In the genomic region with DNA sequence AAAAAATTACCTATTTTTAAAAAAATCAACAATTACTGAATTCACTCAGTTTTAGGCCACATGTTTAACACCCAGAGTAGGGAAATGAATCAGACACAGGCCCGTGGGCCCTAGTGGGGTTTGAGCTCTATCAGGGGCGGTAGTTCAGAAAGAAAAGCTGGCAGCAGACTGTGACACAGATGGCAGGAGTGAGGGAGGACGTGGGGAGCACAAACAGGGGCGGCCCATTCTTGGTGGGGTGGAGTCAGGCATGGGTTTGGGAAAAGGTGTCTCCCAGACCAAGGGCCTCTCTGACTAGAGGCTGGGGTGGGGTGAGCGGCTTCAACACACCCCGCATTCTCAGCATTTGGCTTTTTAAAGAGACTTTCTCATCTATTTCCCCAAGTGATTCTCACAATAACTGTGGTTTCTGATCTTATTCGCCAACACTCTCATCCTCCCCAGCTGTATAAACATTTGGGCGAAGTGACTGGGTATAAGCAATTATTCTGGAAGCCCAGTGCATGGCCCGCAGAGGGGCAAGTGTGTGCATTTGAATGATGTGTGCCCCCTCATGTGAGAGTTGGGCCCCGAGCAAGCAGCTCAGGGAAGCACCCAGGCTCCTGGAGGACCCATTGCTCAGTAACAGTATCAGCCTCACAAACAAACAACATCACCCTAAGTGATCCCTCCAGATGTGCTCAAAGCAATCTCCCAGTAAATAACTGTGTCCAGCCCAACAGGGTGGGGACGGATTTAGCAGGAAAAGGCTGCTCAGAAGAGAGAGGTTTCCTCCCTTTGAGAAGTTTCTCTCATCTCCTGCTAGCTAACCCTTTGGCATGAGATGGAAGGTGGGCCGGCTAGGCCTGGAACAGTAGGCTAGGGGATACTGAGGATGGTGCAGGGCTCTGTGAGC, we compare ENCODE assay signal across 9 cellular contexts.
DNase-seq lines count a peak whose midpoint lies in the region; ATAC-seq and TF ChIP-seq lines count a peak whose summit lies in the region.
"Had no signal": no experiment of that assay in that cellular context is flagged by ENCODE, and none has a peak within 500 bp of the region (broad histone marks: within the 10 kb centered on the region; RNA-seq: fewer than 3 reads in every experiment).

No MANE protein-coding gene starts in this region.

- H3K4me3 Mint-ChIP-seq in activated CD8-positive, alpha-beta memory T cell treated with anti-CD3 and anti-CD28 coated beads, Interleukin-2, amount 10 ng/mL, durations not matched to agents 7 days and 5 days: no peak overlapping the region
- no peak overlapping the region for H3K4me3 Mint-ChIP-seq in effector memory CD8-positive, alpha-beta T cell

- ATAC-seq in activated CD8-positive, alpha-beta memory T cell treated with anti-CD3 and anti-CD28 coated beads, Interleukin-2, amount 10 ng/mL, durations not matched to agents 7 days and 5 days: peak; percentile 57
- peak; percentile 45 for ATAC-seq in HG03060 (IDR thresholded peaks at IDR 0.05; ENCODE audit: low read depth, unreplicated experiment)
- no peak for ATAC-seq in effector memory CD8-positive, alpha-beta T cell (replicated peaks)

- H3K9me3 ChIP-seq in esophagus squamous epithelium: no peaks in the 10 kb centered on the region
- H3K9me3 ChIP-seq: tibial nerve had no signal

- no peak overlapping the region for H3K27ac Mint-ChIP-seq in activated CD8-positive, alpha-beta memory T cell treated with anti-CD3 and anti-CD28 coated beads, Interleukin-2, amount 10 ng/mL, durations not matched to agents 7 days and 5 days
- H3K27ac Mint-ChIP-seq in effector memory CD8-positive, alpha-beta T cell: no peak overlapping the region

- no peak for TF ChIP-seq CTCF in esophagus squamous epithelium (IDR thresholded peaks at IDR 0.05)

- H3K4me1 ChIP-seq in esophagus squamous epithelium: no peaks in the 10 kb centered on the region

- no peaks in the 10 kb centered on the region for H3K9me3 Mint-ChIP-seq in activated CD8-positive, alpha-beta memory T cell treated with anti-CD3 and anti-CD28 coated beads, Interleukin-2, amount 10 ng/mL, durations not matched to agents 7 days and 5 days (ENCODE audit: low read depth)
- no peaks in the 10 kb centered on the region for H3K9me3 Mint-ChIP-seq in effector memory CD8-positive, alpha-beta T cell

- H3K27me3 Mint-ChIP-seq in activated CD8-positive, alpha-beta memory T cell treated with anti-CD3 and anti-CD28 coated beads, Interleukin-2, amount 10 ng/mL, durations not matched to agents 7 days and 5 days: peaks cover 28% of the 10 kb centered on the region
- H3K27me3 Mint-ChIP-seq in effector memory CD8-positive, alpha-beta T cell: peaks cover 21 to 44% of the 10 kb centered on the region in 2 donors

- H3K36me3 Mint-ChIP-seq in activated CD8-positive, alpha-beta memory T cell treated with anti-CD3 and anti-CD28 coated beads, Interleukin-2, amount 10 ng/mL, durations not matched to agents 7 days and 5 days: no peaks in the 10 kb centered on the region
- H3K36me3 Mint-ChIP-seq in effector memory CD8-positive, alpha-beta T cell (ENCODE audit: insufficient read depth): no peaks in the 10 kb centered on the region

- CTCF ChIA-PET in activated CD8-positive, alpha-beta memory T cell treated with anti-CD3 and anti-CD28 coated beads, Interleukin-2, amount 10 ng/mL, durations not matched to agents 7 days and 5 days (lab: Charles Lee): interaction anchor here (1.1 kb wide), 1 partner anchor 564 kb away, joined by 3 read pairs; no protein-coding TSS in a partner anchor

- DNase-seq in activated CD8-positive, alpha-beta memory T cell treated with anti-CD3 and anti-CD28 coated beads, Interleukin-2, amount 10 ng/mL, durations not matched to agents 7 days and 5 days: peak; percentile 53
- no peak for DNase-seq in activated CD8-positive, alpha-beta memory T cell treated with anti-CD3 and anti-CD28 coated beads, Interleukin-2, amount 50 U/mL, for 48 hours
- no peak for DNase-seq in esophagus squamous epithelium (lab: John Stamatoyannopoulos, UW)
- peak; percentile 11 to 19 for DNase-seq in stimulated activated CD8-positive, alpha-beta memory T cell treated with anti-CD3 and anti-CD28 coated beads, Interleukin-15, amount 100 ng/mL, for 48 hours (ENCODE audit: low read depth in 2 of 2)
- no peak for DNase-seq in DMS114 treated with DMSO at 0.1 percent for 48 hours (lab: John Stamatoyannopoulos, UW; ENCODE audit: unreplicated experiment)
- no peak for DNase-seq in activated gamma-delta T cell (lab: John Stamatoyannopoulos, UW)
- no peak for DNase-seq in effector memory CD8-positive, alpha-beta T cell

- H3K4me1 Mint-ChIP-seq in activated CD8-positive, alpha-beta memory T cell treated with anti-CD3 and anti-CD28 coated beads, Interleukin-2, amount 10 ng/mL, durations not matched to agents 7 days and 5 days: peaks cover 3% of the 10 kb centered on the region
- H3K4me1 Mint-ChIP-seq in effector memory CD8-positive, alpha-beta T cell (ENCODE audit: low read depth in 2 of 2): peaks cover 0 to 2% of the 10 kb centered on the region in 2 donors

- 74 to 78% methylated on average over 10 of the region's 12 CpGs for WGBS in esophagus squamous epithelium, 2 donors

- H3K27me3 ChIP-seq in esophagus squamous epithelium: peaks cover 0 to 4% (median 0%) of the 10 kb centered on the region in 4 donors
- H3K27me3 ChIP-seq: tibial nerve had no signal

- no peak overlapping the region for H3K4me3 ChIP-seq in esophagus squamous epithelium
- H3K4me3 ChIP-seq: tibial nerve had no signal

- TF ChIP-seq POLR2A in esophagus squamous epithelium (IDR thresholded peaks at IDR 0.05): no peak

- intact Hi-C loops in esophagus squamous epithelium (cut with DNase I): no loop called here

- no peaks in the 10 kb centered on the region for H3K36me3 ChIP-seq in esophagus squamous epithelium
- H3K36me3 ChIP-seq: tibial nerve had no signal

- peak overlapping the region in 3 of 4 donors; percentile 1 to 54 (median 30) for H3K27ac ChIP-seq in esophagus squamous epithelium

Comparison
In these comparisons a context has a peak if more than half of its experiments do, and no peak if none do; other contexts are left out.
1. DNase-seq: peak in activated CD8-positive, alpha-beta memory T cell treated with anti-CD3 and anti-CD28 coated beads, Interleukin-2, amount 10 ng/mL, durations not matched to agents 7 days and 5 days (single experiment) and stimulated activated CD8-positive, alpha-beta memory T cell treated with anti-CD3 and anti-CD28 coated beads, Interleukin-15, amount 100 ng/mL, for 48 hours (2 of 2); none in activated CD8-positive, alpha-beta memory T cell treated with anti-CD3 and anti-CD28 coated beads, Interleukin-2, amount 50 U/mL, for 48 hours (single experiment), esophagus squamous epithelium (single experiment), DMS114 treated with DMSO at 0.1 percent for 48 hours (single experiment), activated gamma-delta T cell (single experiment) and effector memory CD8-positive, alpha-beta T cell (0 of 3).